8 cellular contexts compared by ENCODE assay signal in genomic region chr10:98446121-98446655, GRCh38. TPM values are rescaled to one million over a fixed set of nuclear protein-coding genes. Genes with fewer than 3 reads are reported as not detected.
A peak's percentile ranks its signal among the peaks of the same experiment; 100 is the strongest.
DNase-seq lines count a peak whose midpoint lies in the region; ATAC-seq and TF ChIP-seq lines count a peak whose summit lies in the region.

No MANE protein-coding gene starts in this region.

- peaks cover 15% of the 10 kb centered on the region; the same call in 1 of the 2 replicates for H3K79me2 ChIP-seq in PC-9 (ENCODE audit: low read depth)

- TF ChIP-seq CTCF in PC-9 (conservative IDR thresholded peaks at IDR 0.05) (no peak), body of pancreas (IDR thresholded peaks at IDR 0.05) (no peak)

- peak overlapping the region; percentile 47 for H3K27ac ChIP-seq in PC-9
- peak overlapping the region; percentile 85 to 92 (median 88) for H3K27ac ChIP-seq in body of pancreas

- H3K4me3 ChIP-seq in PC-9 (peak overlapping the region; percentile 82), body of pancreas (peak overlapping the region; percentile 76 to 98), skeletal muscle satellite cell (ENCODE audit: low read length) (peak overlapping the region; percentile 97)

- H3K4me2 ChIP-seq in PC-9, result peak overlapping the region; percentile 95
- peak overlapping the region; percentile 98 for H3K4me2 ChIP-seq in skeletal muscle satellite cell (ENCODE audit: low read length)

- no peak for TF ChIP-seq POLR2A in body of pancreas (IDR thresholded peaks at IDR 0.05)

- peaks cover 7% of the 10 kb centered on the region; the same call in 1 of the 2 replicates for H3K36me3 ChIP-seq in PC-9 (ENCODE audit: low read depth)
- peaks cover 0 to 15% of the 10 kb centered on the region in 2 donors for H3K36me3 ChIP-seq in body of pancreas (replicated peaks in 1 of 2; ENCODE audit: insufficient read depth in 1 of 2, low read depth in 2 of 2)
- H3K36me3 ChIP-seq in skeletal muscle satellite cell (ENCODE audit: insufficient read depth, low read length), result peaks cover 32% of the 10 kb centered on the region

- H3K4me1 ChIP-seq in PC-9 (replicated peaks; ENCODE audit: insufficient read depth) (0 out of 2 replicates have a peak, but pooled peaks cover 4% of the 10 kb centered on the region), body of pancreas (peaks cover 24% of the 10 kb centered on the region), skeletal muscle satellite cell (ENCODE audit: control insufficient read depth, insufficient read depth, low read length) (peaks cover 12% of the 10 kb centered on the region)

- ATAC-seq in HG02973 (IDR thresholded peaks at IDR 0.05; ENCODE audit: unreplicated experiment), result peak; percentile 14
- ATAC-seq in body of pancreas, result peak; percentile 50

- H3K9ac ChIP-seq in skeletal muscle satellite cell (ENCODE audit: low read depth, low read length), result peak overlapping the region; percentile 95

- H3K9me2 ChIP-seq in PC-9 (ENCODE audit: insufficient read depth), result no peaks in the 10 kb centered on the region

- H3K27me3 ChIP-seq in PC-9 (ENCODE audit: insufficient read depth, low read depth) (no peaks in the 10 kb centered on the region), body of pancreas (no peaks in the 10 kb centered on the region), skeletal muscle satellite cell (ENCODE audit: control insufficient read depth, insufficient read depth, low read length) (no peaks in the 10 kb centered on the region)

- TSS peak; percentile 51 for BruUV-seq in PC-9 (replicated peaks; lab: Mats Ljungman, UMichigan)

- POLR2A ChIA-PET in PC-9 (lab: Charles Lee; ENCODE audit: unreplicated experiment), result interaction anchor here (0.6 to 0.8 kb wide), 2 partner anchors 135 to 276 kb away, joined by 5 to 13 read pairs; no protein-coding TSS in a partner anchor

- no peaks in the 10 kb centered on the region for H4K20me1 ChIP-seq in PC-9 (ENCODE audit: insufficient read depth)

- intact Hi-C loops in PC-9 (cut with micrococcal nuclease; ENCODE audit: unreplicated experiment), result loop anchor here (5.0 kb wide), 1 partner anchor 134 kb away; no protein-coding TSS in a partner anchor
- intact Hi-C loops in body of pancreas (cut with DNase I), result no loop called here

- DNase-seq in activated T-cell treated with anti-CD3 and anti-CD28 coated beads for 1 hour (ENCODE audit: low read depth) (peak; percentile 27), activated T-cell treated with anti-CD3 and anti-CD28 coated beads for 4 hours (no peak), PC-9 (peak; percentile 3 to 34), body of pancreas (peak; percentile 34 to 51 (median 48)), iPS-NIHi11 (ENCODE audit: low spot score) (peak; percentile 62), NCI-H2196 treated with DMSO at 0.1 percent for 48 hours (lab: John Stamatoyannopoulos, UW; ENCODE audit: unreplicated experiment) (no peak)

- no peaks in the 10 kb centered on the region for H3F3A ChIP-seq in PC-9 (ENCODE audit: insufficient read depth, low read depth)

- 1 to 4% methylated on average over 18 to 19 of the region's 28 CpGs for WGBS in body of pancreas, 2 donors

- H2AFZ ChIP-seq in PC-9, result peak overlapping the region; percentile 98

- CTCF ChIA-PET in PC-9 (lab: Charles Lee), result interaction anchor here (1.2 kb wide), 1 partner anchor 21 kb away, joined by 4 read pairs; no protein-coding TSS in a partner anchor

- H3K9me3 ChIP-seq in PC-9 (ENCODE audit: insufficient read depth, low read depth) (no peaks in the 10 kb centered on the region), body of pancreas (no peaks in the 10 kb centered on the region), skeletal muscle satellite cell (replicated peaks; ENCODE audit: low read length) (no peaks in the 10 kb centered on the region)

RNA-seq across cellular contexts. Expression of gene HPS1, which starts 0.5 kb away (rescaled TPM):
- total RNA-seq in PC-9 (2021) (43.2 and 47.0 TPM in 2 replicates), body of pancreas (10 to 100 TPM; 40.0 to 53.7 TPM)
- total RNA-seq in skeletal muscle satellite cell (2012; rRNA removed), result 26.6 and 35.5 TPM in 2 replicates

RNA-seq across cellular contexts. Expression of gene PYROXD2, which starts 31.2 kb away (rescaled TPM):
- total RNA-seq in PC-9 (2021), result 28.0 and 28.2 TPM in 2 replicates
- total RNA-seq in body of pancreas, result 1 to 10 TPM; 4.9 to 8.6 TPM
- total RNA-seq in skeletal muscle satellite cell (2012; rRNA removed), result 3.9 and 6.1 TPM in 2 replicates

Comparison
In these comparisons a context has a peak if more than half of its experiments do, and no peak if none do; other contexts are left out.
1. DNase-seq: peak in activated T-cell treated with anti-CD3 and anti-CD28 coated beads for 1 hour (single experiment), PC-9 (2 of 2), body of pancreas (4 of 4) and iPS-NIHi11 (single experiment); none in activated T-cell treated with anti-CD3 and anti-CD28 coated beads for 4 hours (single experiment) and NCI-H2196 treated with DMSO at 0.1 percent for 48 hours (single experiment).
2. Peak in every context shown above with its lines, with median percentiles within 50 percentile points of each other: H3K4me3 ChIP-seq.